33 cellular contexts compared by ENCODE assay signal in genomic region chrX:104205548-104205947, GRCh38. TPM values are rescaled to one million over a fixed set of nuclear protein-coding genes. Genes with fewer than 3 reads are reported as not detected.
"Had no signal": no experiment of that assay in that cellular context is flagged by ENCODE, and none has a peak within 500 bp of the region (broad histone marks: within the 10 kb centered on the region; RNA-seq: fewer than 3 reads in every experiment).

No MANE protein-coding gene starts in this region.

- DNase-seq: natural killer cell; occipital lobe; ovary; posterior cingulate gyrus; psoas muscle; right cardiac atrium; spleen; stimulated activated CD4-positive, alpha-beta T cell treated with anti-CD3 and anti-CD28 coated beads, Interleukin-12 subunit alpha, Interleukin-12 subunit beta, amount 100 ng/mL, for 4 hours; stimulated activated CD4-positive, alpha-beta T cell treated with anti-CD3 and anti-CD28 coated beads, Interleukin-1b, Interleukin-23, amount 100 ng/mL, for 48 hours; stimulated activated CD4-positive, alpha-beta T cell treated with anti-CD3 and anti-CD28 coated beads, Interleukin-4, amount 100 ng/mL, for 1 hour; stimulated activated CD4-positive, alpha-beta T cell treated with anti-CD3 and anti-CD28 coated beads, Interleukin-4, amount 100 ng/mL, for 4 hours; stimulated activated CD8-positive, alpha-beta memory T cell treated with anti-CD3 and anti-CD28 coated beads, Interleukin-4, amount 100 ng/mL, for 48 hours; stimulated activated naive CD4-positive, alpha-beta T cell; stimulated activated naive CD8-positive, alpha-beta T cell treated with anti-CD3 and anti-CD28 coated beads, Interleukin-15, amount 100 ng/mL, for 72 hours; stimulated activated naive CD8-positive, alpha-beta T cell treated with anti-CD3 and anti-CD28 coated beads, Interleukin-15, Interleukin-2, amounts not matched to agents 100 U/mL and 50 U/mL, for 24 hours; substantia nigra; testis; tibial artery; transverse colon; upper lobe of right lung; uterus had no signal

- ATAC-seq: natural killer cell; psoas muscle; right cardiac atrium; sciatic nerve; stimulated activated memory B cell treated with anti-CD40 and anti-IgM and Interleukin-4, amounts not matched to agents 10 μg/mL and 1 μg/mL and 100 μg/mL, for 72 hours; stimulated activated naive CD8-positive, alpha-beta T cell treated with anti-CD3 and anti-CD28 coated beads, Interleukin-15, amount 100 ng/mL, for 72 hours; stimulated activated naive CD8-positive, alpha-beta T cell treated with anti-CD3 and anti-CD28 coated beads, Interleukin-15, Interleukin-2, amounts not matched to agents 100 U/mL and 50 U/mL, for 24 hours; upper lobe of right lung had no signal

- H3K4me2 ChIP-seq: neural progenitor cell, smooth muscle cell had no signal

- H3K79me2 ChIP-seq: parathyroid adenoma had no signal

- H3K4me1 ChIP-seq: neural progenitor cell, parathyroid adenoma, psoas muscle, spleen, suprapubic skin, testis, tibial artery, transverse colon, upper lobe of right lung, uterus had no signal

- H3K27ac ChIP-seq: neural progenitor cell, ovary, parathyroid adenoma, psoas muscle, skin epidermis, spleen, suprapubic skin, testis, tibial artery, transverse colon, upper lobe of right lung, uterus had no signal

- H3K9me3 ChIP-seq: ovary, psoas muscle, spleen, suprapubic skin, testis, tibial artery, transverse colon, upper lobe of right lung, uterus had no signal

- H2AFZ ChIP-seq: neural progenitor cell, parathyroid adenoma had no signal

- H3K36me3 ChIP-seq: neural progenitor cell, ovary, transverse colon, upper lobe of right lung, uterus had no signal

- H3K27me3 ChIP-seq: ovary, suprapubic skin, testis, tibial artery, transverse colon, upper lobe of right lung, uterus had no signal

- H3K4me3 ChIP-seq: neural progenitor cell, ovary, psoas muscle, skin epidermis, smooth muscle cell, spleen, suprapubic skin, testis, tibial artery, transverse colon, upper lobe of right lung, uterus had no signal

- H3K9ac ChIP-seq: neural progenitor cell, parathyroid adenoma had no signal

RNA-seq across cellular contexts. Expression of gene ESX1, which starts 49.2 kb away (rescaled TPM):
- total RNA-seq: natural killer cell, occipital lobe, osteoblast, ovary, progenitor cell of endocrine pancreas, psoas muscle, renal cortical epithelial cell, right cardiac atrium, sciatic nerve, smooth muscle cell, spleen, suprapubic skin, transverse colon, upper lobe of right lung, urinary bladder had no signal
- polyA plus RNA-seq: neural cell, ovary, psoas muscle, right cardiac atrium, spleen, urinary bladder had no signal
